Comparison of ENCODE assay signal across 2 cellular contexts in the genomic region with DNA sequence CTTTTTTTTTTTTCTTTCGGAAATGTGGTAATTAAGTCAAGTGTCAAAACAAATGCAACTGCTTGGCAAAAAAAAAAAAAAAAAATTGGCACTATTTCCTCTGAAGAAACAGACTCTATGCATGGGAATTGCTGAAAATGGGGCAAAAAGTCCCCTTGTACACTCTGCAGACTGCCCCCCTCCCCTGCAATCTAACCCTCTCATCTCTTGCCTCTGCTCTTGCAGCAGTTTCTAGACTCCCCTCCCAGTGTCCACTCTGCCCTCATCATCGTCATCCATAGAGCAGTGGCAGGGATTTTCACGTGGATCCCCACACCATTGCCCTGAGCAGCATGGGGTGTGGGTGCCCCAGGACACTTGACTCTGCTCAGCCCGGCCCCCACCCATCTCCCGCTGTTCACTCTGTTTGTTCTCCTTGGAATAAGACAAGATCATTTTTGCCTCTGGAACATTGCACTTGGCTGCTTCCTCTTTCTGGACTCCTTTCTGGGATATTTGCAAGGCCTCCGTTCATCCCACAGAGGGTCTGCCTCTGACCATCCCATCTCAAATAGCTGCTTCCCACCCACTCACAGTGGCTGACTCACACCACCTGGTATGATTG.
A peak's percentile ranks its signal among the peaks of the same experiment; 100 is the strongest.
TF ChIP-seq lines count a peak whose summit lies in the region.

No MANE protein-coding gene starts in this region.

TF ChIP-seq in HEK293, 187 proteins besides CTCF, POLR2A, EP300 and RAD21 (continued from another document):
- TF ChIP-seq SP7 (tag by site-specific recombination; IDR thresholded peaks at IDR 0.05), result no peak
- no peak for TF ChIP-seq ZNF140 (tag by site-specific recombination; IDR thresholded peaks at IDR 0.05)
- TF ChIP-seq ZNF335 (tag by site-specific recombination; conservative IDR thresholded peaks at IDR 0.05), result no peak
- no peak for TF ChIP-seq ZNF174 (tag by site-specific recombination; IDR thresholded peaks at IDR 0.05)
- TF ChIP-seq ZSCAN23 (tag by site-specific recombination; IDR thresholded peaks at IDR 0.05), result no peak
- TF ChIP-seq ZNF366 (tag by site-specific recombination; conservative IDR thresholded peaks at IDR 0.05), result no peak
- no peak for TF ChIP-seq REST (tag by site-specific recombination; IDR thresholded peaks at IDR 0.05)
- no peak for TF ChIP-seq ZNF404 (tag by site-specific recombination; IDR thresholded peaks at IDR 0.05)
- TF ChIP-seq ZNF623 (tag by site-specific recombination; IDR thresholded peaks at IDR 0.05), result peak; percentile 30; the same call in 1 of the 2 replicates
- TF ChIP-seq ZNF776 (tag by site-specific recombination; IDR thresholded peaks at IDR 0.05; ENCODE audit: borderline replicate concordance), result no peak
- TF ChIP-seq ZNF660 (tag by site-specific recombination; IDR thresholded peaks at IDR 0.05), result no peak
- TF ChIP-seq, protein P1, sequence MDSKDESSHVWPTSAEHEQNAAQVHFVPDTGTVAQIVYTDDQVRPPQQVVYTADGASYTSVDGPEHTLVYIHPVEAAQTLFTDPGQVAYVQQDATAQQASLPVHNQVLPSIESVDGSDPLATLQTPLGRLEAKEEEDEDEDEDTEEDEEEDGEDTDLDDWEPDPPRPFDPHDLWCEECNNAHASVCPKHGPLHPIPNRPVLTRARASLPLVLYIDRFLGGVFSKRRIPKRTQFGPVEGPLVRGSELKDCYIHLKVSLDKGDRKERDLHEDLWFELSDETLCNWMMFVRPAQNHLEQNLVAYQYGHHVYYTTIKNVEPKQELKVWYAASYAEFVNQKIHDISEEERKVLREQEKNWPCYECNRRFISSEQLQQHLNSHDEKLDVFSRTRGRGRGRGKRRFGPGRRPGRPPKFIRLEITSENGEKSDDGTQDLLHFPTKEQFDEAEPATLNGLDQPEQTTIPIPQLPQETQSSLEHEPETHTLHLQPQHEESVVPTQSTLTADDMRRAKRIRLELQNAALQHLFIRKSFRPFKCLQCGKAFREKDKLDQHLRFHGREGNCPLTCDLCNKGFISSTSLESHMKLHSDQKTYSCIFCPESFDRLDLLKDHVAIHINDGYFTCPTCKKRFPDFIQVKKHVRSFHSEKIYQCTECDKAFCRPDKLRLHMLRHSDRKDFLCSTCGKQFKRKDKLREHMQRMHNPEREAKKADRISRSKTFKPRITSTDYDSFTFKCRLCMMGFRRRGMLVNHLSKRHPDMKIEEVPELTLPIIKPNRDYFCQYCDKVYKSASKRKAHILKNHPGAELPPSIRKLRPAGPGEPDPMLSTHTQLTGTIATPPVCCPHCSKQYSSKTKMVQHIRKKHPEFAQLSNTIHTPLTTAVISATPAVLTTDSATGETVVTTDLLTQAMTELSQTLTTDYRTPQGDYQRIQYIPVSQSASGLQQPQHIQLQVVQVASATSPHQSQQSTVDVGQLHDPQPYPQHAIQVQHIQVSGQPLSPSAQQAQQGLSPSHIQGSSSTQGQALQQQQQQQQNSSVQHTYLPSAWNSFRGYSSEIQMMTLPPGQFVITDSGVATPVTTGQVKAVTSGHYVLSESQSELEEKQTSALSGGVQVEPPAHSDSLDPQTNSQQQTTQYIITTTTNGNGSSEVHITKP (tag by site-specific recombination; IDR thresholded peaks at IDR 0.05), result no peak
- no peak for TF ChIP-seq ZNF670 (tag by site-specific recombination; IDR thresholded peaks at IDR 0.05; ENCODE audit: low read depth)
- peak; percentile 82 for TF ChIP-seq PRDM4 (tag by site-specific recombination; IDR thresholded peaks at IDR 0.05)
- TF ChIP-seq BCL11A (tag by site-specific recombination; IDR thresholded peaks at IDR 0.05; ENCODE audit: low read depth), result no peak
- no peak for TF ChIP-seq ZNF707 (tag by site-specific recombination; IDR thresholded peaks at IDR 0.05)

TF ChIP-seq in endothelial cell of umbilical vein, 7 proteins besides CTCF, POLR2A, EP300 and RAD21:
- TF ChIP-seq, protein P2, sequence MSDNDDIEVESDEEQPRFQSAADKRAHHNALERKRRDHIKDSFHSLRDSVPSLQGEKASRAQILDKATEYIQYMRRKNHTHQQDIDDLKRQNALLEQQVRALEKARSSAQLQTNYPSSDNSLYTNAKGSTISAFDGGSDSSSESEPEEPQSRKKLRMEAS (IDR thresholded peaks at IDR 0.05; ENCODE audit: insufficient read depth, insufficient read length), result no peak
- no peak for TF ChIP-seq EZH2 (IDR thresholded peaks at IDR 0.05; ENCODE audit: borderline replicate concordance, low read depth, low read length, severe bottlenecking)
- no peak for TF ChIP-seq FOS (IDR thresholded peaks at IDR 0.05; ENCODE audit: borderline replicate concordance, insufficient read depth, low read length)
